In genomic region chr16:9594047-9594446, GRCh38 we compare ENCODE assay signal across 28 cellular contexts.
"Had no signal": no experiment of that assay in that cellular context is flagged by ENCODE, and none has a peak within 500 bp of the region (broad histone marks: within the 10 kb centered on the region; RNA-seq: fewer than 3 reads in every experiment).

No MANE protein-coding gene starts in this region.

- ATAC-seq: effector memory CD8-positive, alpha-beta T cell; esophagus mucosa; foreskin keratinocyte; gastrocnemius medialis; gastroesophageal sphincter; heart left ventricle; heart right ventricle had no signal

- FAIRE-seq: colon, endometrium, endothelial cell of umbilical vein, frontal cortex had no signal

- H3K27me3 ChIP-seq: colonic mucosa, esophagus muscularis mucosa, esophagus squamous epithelium, foreskin keratinocyte, gastrocnemius medialis had no signal

- H3K9me3 ChIP-seq: colonic mucosa, esophagus muscularis mucosa, esophagus squamous epithelium, gastrocnemius medialis, gastroesophageal sphincter, heart left ventricle, heart right ventricle had no signal

- H3K27ac ChIP-seq: colonic mucosa, coronary artery, dorsolateral prefrontal cortex, epithelial cell of prostate, esophagus muscularis mucosa, esophagus squamous epithelium, foreskin keratinocyte, gastrocnemius medialis, gastroesophageal sphincter, heart left ventricle, heart right ventricle had no signal

- H3K4me1 ChIP-seq: colonic mucosa, esophagus muscularis mucosa, esophagus squamous epithelium, foreskin keratinocyte, gastrocnemius medialis, gastroesophageal sphincter, heart left ventricle, heart right ventricle had no signal

- H3K36me3 ChIP-seq: colonic mucosa, esophagus muscularis mucosa, esophagus squamous epithelium, gastrocnemius medialis, gastroesophageal sphincter, heart left ventricle, heart right ventricle had no signal

- DNase-seq: colonic mucosa; cortex of kidney; dermis blood vessel endothelial cell; dorsolateral prefrontal cortex; effector CD4-positive, alpha-beta T cell; effector CD8-positive, alpha-beta T cell; effector memory CD4-positive, alpha-beta T cell; effector memory CD8-positive, alpha-beta T cell; endodermal cell; erythroblast; esophagus squamous epithelium; foreskin fibroblast; foreskin keratinocyte; foreskin melanocyte; gastrocnemius medialis; glutamatergic neuron; head of caudate nucleus; heart left ventricle; heart right ventricle had no signal

- H3K4me3 ChIP-seq: colonic mucosa, coronary artery, dorsolateral prefrontal cortex, esophagus muscularis mucosa, esophagus squamous epithelium, gastrocnemius medialis, gastroesophageal sphincter, heart left ventricle, heart right ventricle had no signal
